Comparison of ENCODE assay signal across 9 cellular contexts in the genomic region with DNA sequence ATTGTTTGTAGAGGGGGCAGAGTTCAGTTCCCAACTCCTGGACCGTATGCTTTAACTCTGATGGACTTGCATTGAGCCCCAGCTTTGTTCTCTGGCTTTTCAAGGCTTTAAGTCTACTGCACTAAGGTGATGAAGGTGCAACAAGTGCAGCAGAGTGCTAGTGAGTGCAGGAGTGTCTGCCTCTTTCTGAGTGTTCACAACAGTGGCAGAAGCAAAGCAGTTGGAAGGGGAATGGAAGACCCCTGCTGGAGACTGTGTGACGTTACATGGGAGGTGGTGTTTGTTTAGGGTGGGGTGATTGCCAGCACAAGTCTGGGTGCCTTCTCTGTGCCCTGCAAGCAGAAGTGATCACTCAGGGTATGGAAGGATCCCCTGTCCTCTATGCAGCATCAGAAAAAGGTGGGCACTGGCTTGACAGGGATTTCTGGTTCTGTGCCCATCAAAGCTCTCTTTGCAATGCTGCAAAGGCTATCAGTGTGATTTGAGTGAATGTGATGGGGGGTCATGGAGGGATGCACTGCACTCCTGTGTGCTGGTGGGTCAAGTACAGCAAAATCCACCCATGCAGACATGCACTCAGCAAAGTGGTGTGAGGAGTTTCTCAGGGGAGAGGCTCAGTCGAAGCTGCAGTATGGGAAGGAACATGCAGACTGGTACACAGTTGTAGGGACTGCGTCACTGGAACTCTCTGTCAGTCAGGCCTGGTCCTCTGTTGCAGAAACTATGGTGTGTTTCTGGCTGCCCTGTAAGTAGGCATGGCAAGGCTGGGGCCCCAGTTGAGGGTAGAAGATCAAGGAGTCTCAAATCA.
DNase-seq lines count a peak whose midpoint lies in the region; ATAC-seq, FAIRE-seq and TF ChIP-seq lines count a peak whose summit lies in the region.
"Had no signal": no experiment of that assay in that cellular context is flagged by ENCODE, and none has a peak within 500 bp of the region (broad histone marks: within the 10 kb centered on the region; RNA-seq: fewer than 3 reads in every experiment).

No MANE protein-coding gene starts in this region.

- no peaks in the 10 kb centered on the region for H3K27me3 ChIP-seq in HepG2 (ENCODE audit: control insufficient read depth in 1 of 2, insufficient read depth in 2 of 2, low read length in 2 of 2)

- H4K20me1 ChIP-seq in OCI-LY7 (ENCODE audit: insufficient read depth, low read length) (no peaks in the 10 kb centered on the region), HepG2 (ENCODE audit: insufficient read depth, low read length) (no peaks in the 10 kb centered on the region)

- TF ChIP-seq EP300 in HepG2 (IDR thresholded peaks at IDR 0.05; ENCODE audit: low read depth in 2 of 2, low read length in 2 of 2) (peak in 1 of 2 experiments; percentile 1; a peak in 1 of 4 replicates), HepG2 (CRISPR knock-in tag; IDR thresholded peaks at IDR 0.05; ENCODE audit: borderline replicate concordance) (no peak)

- TF ChIP-seq RAD21 in HepG2 (CRISPR knock-in tag; IDR thresholded peaks at IDR 0.05), result peak; percentile 76

- H3K79me2 ChIP-seq in OCI-LY7 (ENCODE audit: insufficient read depth, low read depth, low read length), result no peaks in the 10 kb centered on the region
- no peaks in the 10 kb centered on the region for H3K79me2 ChIP-seq in HepG2 (ENCODE audit: insufficient read depth, low read length)

- peak; percentile 85 for FAIRE-seq in HepG2 (lab: Jason Lieb, UNC)
- FAIRE-seq: endometrium had no signal

- TF ChIP-seq POLR2A in GM18505 (IDR thresholded peaks at IDR 0.05; ENCODE audit: borderline replicate concordance, extremely low read depth, insufficient read depth, insufficient read length) (no peak), HepG2 (IDR thresholded peaks at IDR 0.05; ENCODE audit: insufficient read depth in 1 of 2, low read depth in 2 of 2, low read length in 2 of 2) (no peak)

- H3K4me3 ChIP-seq in OCI-LY7 (ENCODE audit: low read depth, low read length, poor library complexity, severe bottlenecking) (no peak overlapping the region), HepG2 (replicated peaks in 1 of 3; ENCODE audit: insufficient read depth in 1 of 3, low read depth in 2 of 3, low read length in 3 of 3) (no peak overlapping the region)

- H3K27ac ChIP-seq in OCI-LY7 (ENCODE audit: low read depth, low read length, poor library complexity, severe bottlenecking), result no peak overlapping the region
- H3K27ac ChIP-seq in HepG2 (ENCODE audit: extremely low read length, insufficient read depth, low read length), result peak overlapping the region; percentile 45

- POLR2A ChIA-PET in OCI-LY7 (lab: Charles Lee) (interaction anchor here (0.6 kb wide), 1 partner anchor 651 kb away, joined by 3 read pairs; no protein-coding TSS in a partner anchor), HepG2 (lab: Yijun Ruan, JAX) (interaction anchor here (1.0 to 1.8 kb wide), 4 partner anchors 29 to 209 kb away, joined by 3 to 10 read pairs (median 6); a partner anchor contains a TSS)

- H2AFZ ChIP-seq in OCI-LY7 (ENCODE audit: low read length) (no peak overlapping the region), HepG2 (ENCODE audit: low read length) (no peak overlapping the region)

- no peak overlapping the region for H3K4me2 ChIP-seq in OCI-LY7 (ENCODE audit: low read length)
- peak overlapping the region; percentile 54 for H3K4me2 ChIP-seq in HepG2 (ENCODE audit: low read depth, low read length)

- no peaks in the 10 kb centered on the region for H3K9me2 ChIP-seq in OCI-LY7 (ENCODE audit: insufficient read depth, low read length)

- in situ Hi-C loops in HepG2 (cut with HindIII; ENCODE audit: extremely low pct_ligation_motif_present, low pct_unique_long_range_greater_than_20kb), result no loop called here

- no peaks in the 10 kb centered on the region for H3K36me3 ChIP-seq in OCI-LY7 (ENCODE audit: insufficient read depth, low read length)
- no peaks in the 10 kb centered on the region for H3K36me3 ChIP-seq in HepG2 (replicated peaks in 1 of 2; ENCODE audit: control insufficient read depth in 1 of 2, insufficient read depth in 2 of 2, low read length in 2 of 2)

- no peak overlapping the region for H3K9ac ChIP-seq in HepG2 (ENCODE audit: insufficient read depth, low read depth, low read length)

- DNase-seq in OCI-LY7 (ENCODE audit: low spot score) (peak; percentile 1), HepG2 (ENCODE audit: low spot score) (peak; percentile 68), NCI-H446 (lab: John Stamatoyannopoulos, UW) (no peak), T-helper 9 cell (no peak), amygdala (lab: John Stamatoyannopoulos, UW) (no peak), pons (ENCODE audit: low spot score) (no peak)

- H3K4me1 ChIP-seq in OCI-LY7 (ENCODE audit: insufficient read depth, low read length, poor library complexity, severe bottlenecking) (no peaks in the 10 kb centered on the region), HepG2 (ENCODE audit: insufficient read depth, low read length) (peaks cover 65% of the 10 kb centered on the region)

- 33% methylated on average over 3 of the region's 4 CpGs for WGBS in HepG2 (ENCODE audit: low lambda C conversion rate)

- intact Hi-C loops in OCI-LY7 (cut with micrococcal nuclease; ENCODE audit: unreplicated experiment) (no loop called here), HepG2 (cut with micrococcal nuclease; ENCODE audit: unreplicated experiment) (loop anchor here (1.0 to 10.0 kb wide), 2 partner anchors 371 to 527 kb away; no protein-coding TSS in a partner anchor)

- BruUV-seq in OCI-LY7 (replicated peaks; lab: Mats Ljungman, UMichigan), result no TSS peak
- BruUV-seq in HepG2 (replicated peaks; lab: Mats Ljungman, UMichigan), result no TSS peak

- ATAC-seq in GM18505 (IDR thresholded peaks at IDR 0.05; ENCODE audit: unreplicated experiment) (peak; percentile 91), HG02571 (IDR thresholded peaks at IDR 0.05; ENCODE audit: unreplicated experiment) (peak; percentile 54), HepG2 (peak; percentile 94)

- TF ChIP-seq CTCF in OCI-LY7 (conservative IDR thresholded peaks at IDR 0.05; ENCODE audit: low read length) (peak; percentile 50), HepG2 (CRISPR knock-in tag; IDR thresholded peaks at IDR 0.05) (peak; percentile 81)

- H3K9me3 ChIP-seq in OCI-LY7 (ENCODE audit: low read length) (no peaks in the 10 kb centered on the region), HepG2 (ENCODE audit: low read length) (no peaks in the 10 kb centered on the region)

- CTCF ChIA-PET in OCI-LY7 (lab: Charles Lee; ENCODE audit: unreplicated experiment), result no interaction called here
- CTCF ChIA-PET in HepG2 (lab: Yijun Ruan, JAX; ENCODE audit: low intra/inter-chr PET ratio, low total read pairs), result no interaction called here

TF ChIP-seq in HepG2, 621 proteins besides CTCF, POLR2A, EP300 and RAD21 (continues in another document):
- TF ChIP-seq, protein P1, sequence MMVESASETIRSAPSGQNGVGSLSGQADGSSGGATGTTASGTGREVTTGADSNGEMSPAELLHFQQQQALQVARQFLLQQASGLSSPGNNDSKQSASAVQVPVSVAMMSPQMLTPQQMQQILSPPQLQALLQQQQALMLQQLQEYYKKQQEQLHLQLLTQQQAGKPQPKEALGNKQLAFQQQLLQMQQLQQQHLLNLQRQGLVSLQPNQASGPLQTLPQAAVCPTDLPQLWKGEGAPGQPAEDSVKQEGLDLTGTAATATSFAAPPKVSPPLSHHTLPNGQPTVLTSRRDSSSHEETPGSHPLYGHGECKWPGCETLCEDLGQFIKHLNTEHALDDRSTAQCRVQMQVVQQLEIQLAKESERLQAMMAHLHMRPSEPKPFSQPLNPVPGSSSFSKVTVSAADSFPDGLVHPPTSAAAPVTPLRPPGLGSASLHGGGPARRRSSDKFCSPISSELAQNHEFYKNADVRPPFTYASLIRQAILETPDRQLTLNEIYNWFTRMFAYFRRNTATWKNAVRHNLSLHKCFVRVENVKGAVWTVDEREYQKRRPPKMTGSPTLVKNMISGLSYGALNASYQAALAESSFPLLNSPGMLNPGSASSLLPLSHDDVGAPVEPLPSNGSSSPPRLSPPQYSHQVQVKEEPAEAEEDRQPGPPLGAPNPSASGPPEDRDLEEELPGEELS (CRISPR knock-in tag; IDR thresholded peaks at IDR 0.05), result peak; percentile 16; the same call in 1 of the 2 replicates
- TF ChIP-seq CBX5 (CRISPR knock-in tag; IDR thresholded peaks at IDR 0.05; ENCODE audit: borderline replicate concordance), result peak; percentile 49; the same call in 1 of the 2 replicates
- peak; percentile 20; the same call in 1 of the 2 replicates for TF ChIP-seq MIER2 (CRISPR knock-in tag; IDR thresholded peaks at IDR 0.05)
- 0 out of 2 replicates have a peak, but pooled peaks have one; percentile 18 for TF ChIP-seq ZNF792 (CRISPR knock-in tag; IDR thresholded peaks at IDR 0.05)
- no peak for TF ChIP-seq RAD51 (IDR thresholded peaks at IDR 0.05; ENCODE audit: borderline replicate concordance)
- TF ChIP-seq ZSCAN29 (CRISPR knock-in tag; conservative IDR thresholded peaks at IDR 0.05), result peak; percentile 69; the same call in 1 of the 2 replicates
- no peak for TF ChIP-seq MYNN (CRISPR knock-in tag; IDR thresholded peaks at IDR 0.05; ENCODE audit: low read depth)
- TF ChIP-seq, protein P2, sequence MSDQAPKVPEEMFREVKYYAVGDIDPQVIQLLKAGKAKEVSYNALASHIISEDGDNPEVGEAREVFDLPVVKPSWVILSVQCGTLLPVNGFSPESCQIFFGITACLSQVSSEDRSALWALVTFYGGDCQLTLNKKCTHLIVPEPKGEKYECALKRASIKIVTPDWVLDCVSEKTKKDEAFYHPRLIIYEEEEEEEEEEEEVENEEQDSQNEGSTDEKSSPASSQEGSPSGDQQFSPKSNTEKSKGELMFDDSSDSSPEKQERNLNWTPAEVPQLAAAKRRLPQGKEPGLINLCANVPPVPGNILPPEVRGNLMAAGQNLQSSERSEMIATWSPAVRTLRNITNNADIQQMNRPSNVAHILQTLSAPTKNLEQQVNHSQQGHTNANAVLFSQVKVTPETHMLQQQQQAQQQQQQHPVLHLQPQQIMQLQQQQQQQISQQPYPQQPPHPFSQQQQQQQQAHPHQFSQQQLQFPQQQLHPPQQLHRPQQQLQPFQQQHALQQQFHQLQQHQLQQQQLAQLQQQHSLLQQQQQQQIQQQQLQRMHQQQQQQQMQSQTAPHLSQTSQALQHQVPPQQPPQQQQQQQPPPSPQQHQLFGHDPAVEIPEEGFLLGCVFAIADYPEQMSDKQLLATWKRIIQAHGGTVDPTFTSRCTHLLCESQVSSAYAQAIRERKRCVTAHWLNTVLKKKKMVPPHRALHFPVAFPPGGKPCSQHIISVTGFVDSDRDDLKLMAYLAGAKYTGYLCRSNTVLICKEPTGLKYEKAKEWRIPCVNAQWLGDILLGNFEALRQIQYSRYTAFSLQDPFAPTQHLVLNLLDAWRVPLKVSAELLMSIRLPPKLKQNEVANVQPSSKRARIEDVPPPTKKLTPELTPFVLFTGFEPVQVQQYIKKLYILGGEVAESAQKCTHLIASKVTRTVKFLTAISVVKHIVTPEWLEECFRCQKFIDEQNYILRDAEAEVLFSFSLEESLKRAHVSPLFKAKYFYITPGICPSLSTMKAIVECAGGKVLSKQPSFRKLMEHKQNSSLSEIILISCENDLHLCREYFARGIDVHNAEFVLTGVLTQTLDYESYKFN (CRISPR knock-in tag; conservative IDR thresholded peaks at IDR 0.05), result peak; percentile 76

Comparison
In these comparisons a context has a peak if more than half of its experiments do, and no peak if none do; other contexts are left out.
1. DNase-seq: peak in OCI-LY7 (single experiment) and HepG2 (single experiment); none in NCI-H446 (0 of 2), T-helper 9 cell (single experiment), amygdala (0 of 56) and pons (single experiment).
2. Peak in every context shown above with its lines, with median percentiles within 50 percentile points of each other: ATAC-seq.